Comparison of ENCODE assay signal across 3 cellular contexts in the genomic region with DNA sequence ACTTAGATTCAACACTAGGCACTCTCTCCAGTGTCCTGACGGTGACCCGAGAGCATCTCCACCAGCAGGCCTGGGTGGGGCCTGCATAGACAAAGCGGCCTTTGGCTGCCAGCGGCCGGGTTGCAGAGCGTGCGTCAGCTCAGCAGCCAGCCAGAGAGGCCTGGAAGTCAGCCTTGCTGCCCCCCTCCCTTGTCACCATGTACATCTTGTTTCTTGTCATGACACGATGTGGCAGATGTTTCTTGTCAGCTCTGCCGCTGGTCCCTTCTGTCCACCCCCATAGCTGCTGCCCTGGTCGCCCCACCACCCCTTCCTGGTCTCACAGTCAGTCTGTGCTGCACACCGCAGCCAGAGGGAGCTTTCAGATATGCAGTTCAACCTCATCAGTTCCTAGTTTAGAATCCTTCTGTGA.
A peak's percentile ranks its signal among the peaks of the same experiment; 100 is the strongest.
TF ChIP-seq lines count a peak whose summit lies in the region.

No MANE protein-coding gene starts in this region.

TF ChIP-seq in HCT116, 20 proteins besides CTCF, POLR2A, EP300 and RAD21 (continues in another document):
- TF ChIP-seq EZH2phosphoT487 (IDR thresholded peaks at IDR 0.05; ENCODE audit: borderline replicate concordance) (no peak), ZNF274 (IDR thresholded peaks at IDR 0.05; ENCODE audit: low read depth, low read length) (no peak), POLR2AphosphoS5 (IDR thresholded peaks at IDR 0.05; ENCODE audit: low read depth, low read length) (no peak), SIN3A (IDR thresholded peaks at IDR 0.05; ENCODE audit: low read depth) (no peak), EGR1 (IDR thresholded peaks at IDR 0.05; ENCODE audit: low read depth) (no peak), EZH2 (IDR thresholded peaks at IDR 0.05) (no peak), JUND (IDR thresholded peaks at IDR 0.05) (no peak), FOSL1 (IDR thresholded peaks at IDR 0.05; ENCODE audit: low read depth) (no peak), ZFX (IDR thresholded peaks at IDR 0.05) (no peak), TCF7L2 (IDR thresholded peaks at IDR 0.05; ENCODE audit: borderline replicate concordance, extremely low read depth, insufficient read depth, insufficient read length) (no peak), SP1 (IDR thresholded peaks at IDR 0.05; ENCODE audit: low read depth) (no peak), YY1 (IDR thresholded peaks at IDR 0.05; ENCODE audit: extremely low read depth, insufficient replicate concordance, low read depth, low read length) (no peak), CBX3 (IDR thresholded peaks at IDR 0.05; ENCODE audit: low read depth) (no peak)
- TF ChIP-seq, protein P1, sequence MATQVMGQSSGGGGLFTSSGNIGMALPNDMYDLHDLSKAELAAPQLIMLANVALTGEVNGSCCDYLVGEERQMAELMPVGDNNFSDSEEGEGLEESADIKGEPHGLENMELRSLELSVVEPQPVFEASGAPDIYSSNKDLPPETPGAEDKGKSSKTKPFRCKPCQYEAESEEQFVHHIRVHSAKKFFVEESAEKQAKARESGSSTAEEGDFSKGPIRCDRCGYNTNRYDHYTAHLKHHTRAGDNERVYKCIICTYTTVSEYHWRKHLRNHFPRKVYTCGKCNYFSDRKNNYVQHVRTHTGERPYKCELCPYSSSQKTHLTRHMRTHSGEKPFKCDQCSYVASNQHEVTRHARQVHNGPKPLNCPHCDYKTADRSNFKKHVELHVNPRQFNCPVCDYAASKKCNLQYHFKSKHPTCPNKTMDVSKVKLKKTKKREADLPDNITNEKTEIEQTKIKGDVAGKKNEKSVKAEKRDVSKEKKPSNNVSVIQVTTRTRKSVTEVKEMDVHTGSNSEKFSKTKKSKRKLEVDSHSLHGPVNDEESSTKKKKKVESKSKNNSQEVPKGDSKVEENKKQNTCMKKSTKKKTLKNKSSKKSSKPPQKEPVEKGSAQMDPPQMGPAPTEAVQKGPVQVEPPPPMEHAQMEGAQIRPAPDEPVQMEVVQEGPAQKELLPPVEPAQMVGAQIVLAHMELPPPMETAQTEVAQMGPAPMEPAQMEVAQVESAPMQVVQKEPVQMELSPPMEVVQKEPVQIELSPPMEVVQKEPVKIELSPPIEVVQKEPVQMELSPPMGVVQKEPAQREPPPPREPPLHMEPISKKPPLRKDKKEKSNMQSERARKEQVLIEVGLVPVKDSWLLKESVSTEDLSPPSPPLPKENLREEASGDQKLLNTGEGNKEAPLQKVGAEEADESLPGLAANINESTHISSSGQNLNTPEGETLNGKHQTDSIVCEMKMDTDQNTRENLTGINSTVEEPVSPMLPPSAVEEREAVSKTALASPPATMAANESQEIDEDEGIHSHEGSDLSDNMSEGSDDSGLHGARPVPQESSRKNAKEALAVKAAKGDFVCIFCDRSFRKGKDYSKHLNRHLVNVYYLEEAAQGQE (IDR thresholded peaks at IDR 0.05; ENCODE audit: low read depth): no peak
- TF ChIP-seq, protein P2, sequence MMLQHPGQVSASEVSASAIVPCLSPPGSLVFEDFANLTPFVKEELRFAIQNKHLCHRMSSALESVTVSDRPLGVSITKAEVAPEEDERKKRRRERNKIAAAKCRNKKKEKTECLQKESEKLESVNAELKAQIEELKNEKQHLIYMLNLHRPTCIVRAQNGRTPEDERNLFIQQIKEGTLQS (IDR thresholded peaks at IDR 0.05): no peak
- TF ChIP-seq, protein P3, sequence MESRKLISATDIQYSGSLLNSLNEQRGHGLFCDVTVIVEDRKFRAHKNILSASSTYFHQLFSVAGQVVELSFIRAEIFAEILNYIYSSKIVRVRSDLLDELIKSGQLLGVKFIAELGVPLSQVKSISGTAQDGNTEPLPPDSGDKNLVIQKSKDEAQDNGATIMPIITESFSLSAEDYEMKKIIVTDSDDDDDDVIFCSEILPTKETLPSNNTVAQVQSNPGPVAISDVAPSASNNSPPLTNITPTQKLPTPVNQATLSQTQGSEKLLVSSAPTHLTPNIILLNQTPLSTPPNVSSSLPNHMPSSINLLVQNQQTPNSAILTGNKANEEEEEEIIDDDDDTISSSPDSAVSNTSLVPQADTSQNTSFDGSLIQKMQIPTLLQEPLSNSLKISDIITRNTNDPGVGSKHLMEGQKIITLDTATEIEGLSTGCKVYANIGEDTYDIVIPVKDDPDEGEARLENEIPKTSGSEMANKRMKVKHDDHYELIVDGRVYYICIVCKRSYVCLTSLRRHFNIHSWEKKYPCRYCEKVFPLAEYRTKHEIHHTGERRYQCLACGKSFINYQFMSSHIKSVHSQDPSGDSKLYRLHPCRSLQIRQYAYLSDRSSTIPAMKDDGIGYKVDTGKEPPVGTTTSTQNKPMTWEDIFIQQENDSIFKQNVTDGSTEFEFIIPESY (IDR thresholded peaks at IDR 0.05; ENCODE audit: extremely low read depth, insufficient replicate concordance, low read length): no peak

TF ChIP-seq in HepG2, 621 proteins besides CTCF, POLR2A, EP300 and RAD21 (continues in another document):
- TF ChIP-seq ZNF224 (CRISPR knock-in tag; IDR thresholded peaks at IDR 0.05) (no peak), ZBTB7A (CRISPR knock-in tag; IDR thresholded peaks at IDR 0.05) (no peak), SALL1 (CRISPR knock-in tag; IDR thresholded peaks at IDR 0.05) (peak; percentile 44; the same call in 1 of the 2 replicates), MEIS2 (CRISPR knock-in tag; IDR thresholded peaks at IDR 0.05) (0 out of 2 replicates have a peak, but pooled peaks have one; percentile 11), REL (CRISPR knock-in tag; conservative IDR thresholded peaks at IDR 0.05) (no peak), ZNF781 (CRISPR knock-in tag; IDR thresholded peaks at IDR 0.05; ENCODE audit: borderline replicate concordance, not compliant biosample characterization) (no peak), ZFP90 (CRISPR knock-in tag; IDR thresholded peaks at IDR 0.05; ENCODE audit: borderline replicate concordance) (no peak), RXRB (CRISPR knock-in tag; IDR thresholded peaks at IDR 0.05; ENCODE audit: borderline replicate concordance) (peak; percentile 72), ZNF143 (CRISPR knock-in tag; IDR thresholded peaks at IDR 0.05) (no peak)
- TF ChIP-seq, protein P4, sequence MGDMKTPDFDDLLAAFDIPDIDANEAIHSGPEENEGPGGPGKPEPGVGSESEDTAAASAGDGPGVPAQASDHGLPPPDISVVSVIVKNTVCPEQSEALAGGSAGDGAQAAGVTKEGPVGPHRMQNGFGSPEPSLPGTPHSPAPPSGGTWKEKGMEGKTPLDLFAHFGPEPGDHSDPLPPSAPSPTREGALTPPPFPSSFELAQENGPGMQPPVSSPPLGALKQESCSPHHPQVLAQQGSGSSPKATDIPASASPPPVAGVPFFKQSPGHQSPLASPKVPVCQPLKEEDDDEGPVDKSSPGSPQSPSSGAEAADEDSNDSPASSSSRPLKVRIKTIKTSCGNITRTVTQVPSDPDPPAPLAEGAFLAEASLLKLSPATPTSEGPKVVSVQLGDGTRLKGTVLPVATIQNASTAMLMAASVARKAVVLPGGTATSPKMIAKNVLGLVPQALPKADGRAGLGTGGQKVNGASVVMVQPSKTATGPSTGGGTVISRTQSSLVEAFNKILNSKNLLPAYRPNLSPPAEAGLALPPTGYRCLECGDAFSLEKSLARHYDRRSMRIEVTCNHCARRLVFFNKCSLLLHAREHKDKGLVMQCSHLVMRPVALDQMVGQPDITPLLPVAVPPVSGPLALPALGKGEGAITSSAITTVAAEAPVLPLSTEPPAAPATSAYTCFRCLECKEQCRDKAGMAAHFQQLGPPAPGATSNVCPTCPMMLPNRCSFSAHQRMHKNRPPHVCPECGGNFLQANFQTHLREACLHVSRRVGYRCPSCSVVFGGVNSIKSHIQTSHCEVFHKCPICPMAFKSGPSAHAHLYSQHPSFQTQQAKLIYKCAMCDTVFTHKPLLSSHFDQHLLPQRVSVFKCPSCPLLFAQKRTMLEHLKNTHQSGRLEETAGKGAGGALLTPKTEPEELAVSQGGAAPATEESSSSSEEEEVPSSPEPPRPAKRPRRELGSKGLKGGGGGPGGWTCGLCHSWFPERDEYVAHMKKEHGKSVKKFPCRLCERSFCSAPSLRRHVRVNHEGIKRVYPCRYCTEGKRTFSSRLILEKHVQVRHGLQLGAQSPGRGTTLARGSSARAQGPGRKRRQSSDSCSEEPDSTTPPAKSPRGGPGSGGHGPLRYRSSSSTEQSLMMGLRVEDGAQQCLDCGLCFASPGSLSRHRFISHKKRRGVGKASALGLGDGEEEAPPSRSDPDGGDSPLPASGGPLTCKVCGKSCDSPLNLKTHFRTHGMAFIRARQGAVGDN (CRISPR knock-in tag; IDR thresholded peaks at IDR 0.05): peak; percentile 58

TF ChIP-seq in WTC11, 78 proteins besides CTCF, POLR2A, EP300 and RAD21:
- no peak for TF ChIP-seq JAZF1 (CRISPR knock-in tag; IDR thresholded peaks at IDR 0.05)
- no peak for TF ChIP-seq MYBL2 (CRISPR knock-in tag; IDR thresholded peaks at IDR 0.05)
- TF ChIP-seq, protein P5, sequence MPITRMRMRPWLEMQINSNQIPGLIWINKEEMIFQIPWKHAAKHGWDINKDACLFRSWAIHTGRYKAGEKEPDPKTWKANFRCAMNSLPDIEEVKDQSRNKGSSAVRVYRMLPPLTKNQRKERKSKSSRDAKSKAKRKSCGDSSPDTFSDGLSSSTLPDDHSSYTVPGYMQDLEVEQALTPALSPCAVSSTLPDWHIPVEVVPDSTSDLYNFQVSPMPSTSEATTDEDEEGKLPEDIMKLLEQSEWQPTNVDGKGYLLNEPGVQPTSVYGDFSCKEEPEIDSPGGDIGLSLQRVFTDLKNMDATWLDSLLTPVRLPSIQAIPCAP (CRISPR knock-in tag; IDR thresholded peaks at IDR 0.05): no peak
- no peak for TF ChIP-seq EMX1 (CRISPR knock-in tag; IDR thresholded peaks at IDR 0.05)
- TF ChIP-seq TCF7 (CRISPR knock-in tag; IDR thresholded peaks at IDR 0.05; ENCODE audit: low read depth): no peak
- TF ChIP-seq SP1 (CRISPR knock-in tag; conservative IDR thresholded peaks at IDR 0.05): no peak
- TF ChIP-seq CBFB (CRISPR knock-in tag; IDR thresholded peaks at IDR 0.05; ENCODE audit: low read depth): no peak
- no peak for TF ChIP-seq NR1H2 (CRISPR knock-in tag; IDR thresholded peaks at IDR 0.05)
- TF ChIP-seq TEAD4 (CRISPR knock-in tag; IDR thresholded peaks at IDR 0.05): no peak
